8 cellular contexts compared by ENCODE assay signal in the genomic region with DNA sequence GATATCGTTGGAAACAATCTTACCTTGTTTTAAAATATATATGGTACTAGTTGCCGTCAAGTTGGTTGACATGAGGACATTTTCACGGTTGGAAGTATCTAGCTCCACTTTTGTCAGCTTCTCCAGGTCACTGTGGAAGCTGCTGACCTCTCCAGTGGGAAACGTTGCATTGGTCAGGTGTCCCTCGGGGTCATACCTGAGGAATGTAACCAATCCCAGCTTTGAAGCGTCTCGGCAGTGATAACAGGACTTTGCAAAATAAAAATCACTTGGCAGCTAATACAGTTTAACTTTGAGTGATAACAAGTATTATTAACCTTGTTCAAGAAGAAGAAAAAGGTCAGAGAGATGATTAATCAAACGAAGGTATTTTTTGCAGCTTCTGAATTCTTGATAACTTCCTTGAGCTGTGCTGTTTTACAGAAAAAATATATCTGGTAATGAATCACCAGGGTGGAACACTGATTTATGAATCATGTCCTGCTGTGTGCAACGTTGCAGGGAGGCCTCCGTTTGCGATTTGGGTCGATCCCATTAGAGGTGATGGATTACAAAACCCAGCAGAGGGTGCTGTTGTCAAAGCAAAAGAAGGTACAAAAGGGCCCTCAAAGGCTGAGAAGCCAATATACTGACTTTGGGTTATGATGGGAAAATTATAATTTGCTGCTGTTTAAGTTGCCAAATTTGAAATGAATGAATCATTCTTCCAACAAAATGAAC.
DNase-seq lines count a peak whose midpoint lies in the region; ATAC-seq and TF ChIP-seq lines count a peak whose summit lies in the region.

No MANE protein-coding gene starts in this region.

- no peak overlapping the region for H2AFZ ChIP-seq in KMS-11 (ENCODE audit: low read depth)

- in situ Hi-C loops in SK-MEL-5 (cut with HindIII; ENCODE audit: low pct_unique_long_range_greater_than_20kb, low sequenced_read_pairs) = no loop called here

- TF ChIP-seq POLR2A in sigmoid colon (IDR thresholded peaks at IDR 0.05) = no peak

- H3K4me2 ChIP-seq in KMS-11 = no peak overlapping the region

- 22 to 43% methylated on average over 12 of the region's 12 CpGs for WGBS in sigmoid colon, 2 donors

- H3K9me3 Mint-ChIP-seq in activated naive CD4-positive, alpha-beta T cell treated with anti-CD3 and anti-CD28 coated beads for 36 hours = no peaks in the 10 kb centered on the region

- TF ChIP-seq CTCF in KMS-11 (conservative IDR thresholded peaks at IDR 0.05; ENCODE audit: low read depth, low read length) (peak; percentile 81), sigmoid colon (IDR thresholded peaks at IDR 0.05) (peak in 3 of 4 experiments; percentile 34 to 39 (median 36))

- TF ChIP-seq EP300 in sigmoid colon (IDR thresholded peaks at IDR 0.05) = no peak

- H3K27me3 ChIP-seq in KMS-11 (ENCODE audit: insufficient read depth, low read depth) = no peaks in the 10 kb centered on the region
- no peaks in the 10 kb centered on the region for H3K27me3 ChIP-seq in sigmoid colon

- intact Hi-C loops in activated naive CD4-positive, alpha-beta T cell treated with anti-CD3 and anti-CD28 coated beads for 36 hours (cut with micrococcal nuclease) = loop anchor here (1.0 to 10.0 kb wide), 9 partner anchors 18 to 888 kb away; no protein-coding TSS in a partner anchor
- intact Hi-C loops in Right ventricle myocardium superior (cut with DNase I) = no loop called here
- intact Hi-C loops in sigmoid colon (cut with DNase I) = no loop called here

- H3K36me3 ChIP-seq in KMS-11 (ENCODE audit: insufficient read depth) = no peaks in the 10 kb centered on the region
- H3K36me3 ChIP-seq in sigmoid colon = no peaks in the 10 kb centered on the region

- H3K4me3 ChIP-seq in KMS-11 (IDR thresholded peaks at IDR 0.05; ENCODE audit: insufficient read depth, low read depth, low read length) (no peak overlapping the region), sigmoid colon (no peak overlapping the region)

- peak; percentile 87 for ATAC-seq in GM21423 (IDR thresholded peaks at IDR 0.05; ENCODE audit: unreplicated experiment)
- ATAC-seq in Right ventricle myocardium superior (ENCODE audit: poor library complexity) = peak; percentile 85

- no peak overlapping the region for H3K4me3 Mint-ChIP-seq in activated naive CD4-positive, alpha-beta T cell treated with anti-CD3 and anti-CD28 coated beads for 36 hours

- H3K79me2 ChIP-seq in KMS-11 (ENCODE audit: insufficient read depth, low read depth) = no peaks in the 10 kb centered on the region

- H3K4me1 Mint-ChIP-seq in activated naive CD4-positive, alpha-beta T cell treated with anti-CD3 and anti-CD28 coated beads for 36 hours (ENCODE audit: low read depth) = peaks cover 17% of the 10 kb centered on the region

- no peaks in the 10 kb centered on the region for H4K20me1 ChIP-seq in KMS-11 (ENCODE audit: insufficient read depth)

- H3K9me3 ChIP-seq in sigmoid colon = no peaks in the 10 kb centered on the region

- H3K27ac ChIP-seq in KMS-11 (no peak overlapping the region), sigmoid colon (no peak overlapping the region)

- no peak overlapping the region for H3K27ac Mint-ChIP-seq in activated naive CD4-positive, alpha-beta T cell treated with anti-CD3 and anti-CD28 coated beads for 36 hours

- no peaks in the 10 kb centered on the region for H3K4me1 ChIP-seq in KMS-11 (ENCODE audit: low read depth, poor library complexity, severe bottlenecking)
- no peaks in the 10 kb centered on the region for H3K4me1 ChIP-seq in sigmoid colon

- no peaks in the 10 kb centered on the region for H3K27me3 Mint-ChIP-seq in activated naive CD4-positive, alpha-beta T cell treated with anti-CD3 and anti-CD28 coated beads for 36 hours (ENCODE audit: low read depth)

- no peak overlapping the region for H3K9ac ChIP-seq in KMS-11

- CTCF ChIA-PET in activated naive CD4-positive, alpha-beta T cell treated with anti-CD3 and anti-CD28 coated beads for 36 hours (lab: Charles Lee) = interaction anchor here (0.8 to 2.3 kb wide), 11 partner anchors 10 to 195 kb away, joined by 3 to 15 read pairs (median 5); no protein-coding TSS in a partner anchor

- DNase-seq in DMS153 treated with DMSO at 0.1 percent for 48 hours (lab: John Stamatoyannopoulos, UW; ENCODE audit: unreplicated experiment) (peak; percentile 73), SK-MEL-5 (ENCODE audit: low read depth, low spot score) (peak; percentile 73), Right ventricle myocardium superior (no peak), sigmoid colon (peak; percentile 64), KG1 (lab: John Stamatoyannopoulos, UW) (no peak)
- peak; percentile 83 for DNase-seq in activated naive CD4-positive, alpha-beta T cell treated with anti-CD3 and anti-CD28 coated beads for 36 hours

- peaks cover 4% of the 10 kb centered on the region for H3K36me3 Mint-ChIP-seq in activated naive CD4-positive, alpha-beta T cell treated with anti-CD3 and anti-CD28 coated beads for 36 hours (ENCODE audit: low read depth)

Comparison
In these comparisons a context has a peak if more than half of its experiments do, and no peak if none do; other contexts are left out.
1. DNase-seq: peak in DMS153 treated with DMSO at 0.1 percent for 48 hours (single experiment), SK-MEL-5 (single experiment), activated naive CD4-positive, alpha-beta T cell treated with anti-CD3 and anti-CD28 coated beads for 36 hours (single experiment) and sigmoid colon (single experiment); none in Right ventricle myocardium superior (single experiment) and KG1 (single experiment).